Comparison of ENCODE assay signal across 16 cellular contexts in genomic region chr12:21651821-21652220, GRCh38. TPM values are rescaled to one million over a fixed set of nuclear protein-coding genes. Genes with fewer than 3 reads are reported as not detected.
"Had no signal": no experiment of that assay in that cellular context is flagged by ENCODE, and none has a peak within 500 bp of the region (broad histone marks: within the 10 kb centered on the region; RNA-seq: fewer than 3 reads in every experiment).

No MANE protein-coding gene starts in this region.

- H3K9me3 Mint-ChIP-seq: activated CD4-positive, alpha-beta T cell treated with anti-CD3 and anti-CD28 coated beads, Interleukin-2, amount 10 ng/mL, durations not matched to agents 24 days and 14 days had no signal

- H3K36me3 ChIP-seq: ovary had no signal

- H3K27me3 ChIP-seq: ovary, right lobe of liver, thyroid gland had no signal

- H3K27me3 Mint-ChIP-seq: activated CD4-positive, alpha-beta T cell treated with anti-CD3 and anti-CD28 coated beads, Interleukin-2, amount 10 ng/mL, durations not matched to agents 24 days and 14 days had no signal

- H3K4me1 ChIP-seq: right lobe of liver had no signal

- H3K9me3 ChIP-seq: ovary, right lobe of liver, thyroid gland had no signal

- H3K27ac Mint-ChIP-seq: activated CD4-positive, alpha-beta T cell treated with anti-CD3 and anti-CD28 coated beads, Interleukin-2, amount 10 ng/mL, durations not matched to agents 24 days and 14 days had no signal

- H3K4me3 ChIP-seq: lung, ovary, right lobe of liver, thyroid gland had no signal

- DNase-seq: activated CD4-positive, alpha-beta T cell treated with anti-CD3 and anti-CD28 coated beads, Interleukin-2, amount 10 ng/mL, durations not matched to agents 24 days and 14 days; activated CD4-positive, CD25-positive, alpha-beta regulatory T cell; activated CD8-positive, alpha-beta memory T cell treated with anti-CD3 and anti-CD28 coated beads, Interleukin-2, amount 50 U/mL, for 4 hours; activated CD8-positive, alpha-beta T cell treated with anti-CD3 and anti-CD28 coated beads, Interleukin-2, amount 10 ng/mL, durations not matched to agents 7 days and 5 days; left colon; midbrain; ovary; right lobe of liver; thyroid gland had no signal

- ATAC-seq: activated CD8-positive, alpha-beta T cell treated with anti-CD3 and anti-CD28 coated beads, Interleukin-2, amount 10 ng/mL, durations not matched to agents 7 days and 5 days; esophagus mucosa; left colon had no signal

- H3K4me3 Mint-ChIP-seq: activated CD8-positive, alpha-beta T cell treated with anti-CD3 and anti-CD28 coated beads, Interleukin-2, amount 10 ng/mL, durations not matched to agents 7 days and 5 days had no signal

- H3K27ac ChIP-seq: ovary, right lobe of liver, thyroid gland had no signal

RNA-seq across cellular contexts. Expression of gene GYS2, which starts 47.2 kb away (rescaled TPM):
- total RNA-seq: activated CD4-positive, alpha-beta T cell treated with anti-CD3 and anti-CD28 coated beads, Interleukin-2, amount 10 ng/mL, durations not matched to agents 24 days and 14 days; activated CD8-positive, alpha-beta T cell treated with anti-CD3 and anti-CD28 coated beads, Interleukin-2, amount 10 ng/mL, durations not matched to agents 7 days and 5 days; astrocyte; bronchial epithelial cell; left colon; lung; myocyte; pulmonary artery endothelial cell; thyroid gland; urinary bladder had no signal
- polyA plus RNA-seq: ovary had no signal
